Comparison of ENCODE assay signal across 15 cellular contexts in genomic region chr20:35129647-35130069, GRCh38. TPM values are rescaled to one million over a fixed set of nuclear protein-coding genes. Genes with fewer than 3 reads are reported as not detected.
DNase-seq lines count a peak whose midpoint lies in the region; ATAC-seq, FAIRE-seq and TF ChIP-seq lines count a peak whose summit lies in the region.
"Had no signal": no experiment of that assay in that cellular context is flagged by ENCODE, and none has a peak within 500 bp of the region (broad histone marks: within the 10 kb centered on the region; RNA-seq: fewer than 3 reads in every experiment).

No MANE protein-coding gene starts in this region.

- H3K27ac ChIP-seq in HEK293 (ENCODE audit: extremely low read depth, low read depth, low read length): no peak overlapping the region
- H3K27ac ChIP-seq: BLaER1, gastrocnemius medialis, right lobe of liver, stomach had no signal

- no peaks in the 10 kb centered on the region for H3K4me1 ChIP-seq in HEK293 (ENCODE audit: control insufficient read depth, insufficient read depth, low read length)
- H3K4me1 ChIP-seq: BLaER1, gastrocnemius medialis had no signal

- no peak overlapping the region for H3K4me3 ChIP-seq in HEK293 (ENCODE audit: low read depth, low read length)
- H3K4me3 ChIP-seq in fibroblast of mammary gland (ENCODE audit: control insufficient read depth, low read depth, low read length): no peak overlapping the region
- H3K4me3 ChIP-seq: BLaER1, gastrocnemius medialis, right lobe of liver, stomach had no signal

- CTCF ChIA-PET in HEK293 (lab: Yijun Ruan, JAX): no interaction called here

- DNase-seq in A172 (ENCODE audit: low spot score): peak; percentile 56
- DNase-seq in SK-MEL-5 (ENCODE audit: low read depth, low spot score): peak; percentile 49
- peak; percentile 51 for DNase-seq in fibroblast of mammary gland (ENCODE audit: low read depth)
- no peak for DNase-seq in urothelium cell line (ENCODE audit: low spot score)
- DNase-seq: activated CD8-positive, alpha-beta memory T cell treated with anti-CD3 and anti-CD28 coated beads for 24 hours; gastrocnemius medialis; islet precursor cell; NCI-H2081; right lobe of liver; stomach had no signal

- no peaks in the 10 kb centered on the region for H3K9me3 ChIP-seq in HEK293 (ENCODE audit: control insufficient read depth, insufficient read depth, low read depth, low read length)
- H3K9me3 ChIP-seq: BLaER1, gastrocnemius medialis, right lobe of liver, stomach had no signal

- POLR2A ChIA-PET in HEK293 (lab: Yijun Ruan, JAX): no interaction called here

- no peak for FAIRE-seq in urothelium cell line (lab: Jason Lieb, UNC)

- TF ChIP-seq CTCF in HEK293 (tag by site-specific recombination; IDR thresholded peaks at IDR 0.05): no peak
- TF ChIP-seq CTCF in fibroblast of mammary gland (conservative IDR thresholded peaks at IDR 0.05; ENCODE audit: control insufficient read depth, insufficient read depth, low read depth, low read length): no peak

- H3K36me3 ChIP-seq in HEK293 (ENCODE audit: control insufficient read depth in 2 of 2, insufficient read depth in 1 of 2, low read length in 2 of 2): peaks cover 0 to 35% of the 10 kb centered on the region in 2 experiments; a peak in 1 of 3 replicates

- ATAC-seq in HG03025 (IDR thresholded peaks at IDR 0.05; ENCODE audit: low FRiP score, unreplicated experiment) (no peak), GM19463 (IDR thresholded peaks at IDR 0.05; ENCODE audit: unreplicated experiment) (no peak), GM21786 (IDR thresholded peaks at IDR 0.05; ENCODE audit: unreplicated experiment) (no peak)
- ATAC-seq: gastrocnemius medialis had no signal

- in situ Hi-C loops in SK-MEL-5 (cut with HindIII; ENCODE audit: low pct_unique_long_range_greater_than_20kb, low sequenced_read_pairs): no loop called here

TF ChIP-seq in HEK293, 187 proteins besides CTCF, POLR2A, EP300 and RAD21:
- TF ChIP-seq BCL11A (tag by site-specific recombination; IDR thresholded peaks at IDR 0.05; ENCODE audit: low read depth): no peak
- no peak for TF ChIP-seq ZNF174 (tag by site-specific recombination; IDR thresholded peaks at IDR 0.05)
- peak; percentile 51; the same call in 1 of the 2 replicates for TF ChIP-seq SP7 (tag by site-specific recombination; IDR thresholded peaks at IDR 0.05)
- TF ChIP-seq ZNF645 (tag by site-specific recombination; IDR thresholded peaks at IDR 0.05): no peak
- TF ChIP-seq ZNF791 (tag by site-specific recombination; IDR thresholded peaks at IDR 0.05): no peak
- TF ChIP-seq ZNF140 (tag by site-specific recombination; IDR thresholded peaks at IDR 0.05): no peak
- TF ChIP-seq ZNF112 (tag by site-specific recombination; IDR thresholded peaks at IDR 0.05): no peak
- TF ChIP-seq ZSCAN5A (tag by site-specific recombination; IDR thresholded peaks at IDR 0.05): no peak
- no peak for TF ChIP-seq ZBTB26 (tag by site-specific recombination; optimal IDR thresholded peaks at IDR 0.05)
- no peak for TF ChIP-seq ZNF639 (tag by site-specific recombination; IDR thresholded peaks at IDR 0.05)
- TF ChIP-seq ZNF629 (tag by site-specific recombination; IDR thresholded peaks at IDR 0.05): peak; percentile 55; the same call in 1 of the 2 replicates
- TF ChIP-seq PRDM10 (tag by site-specific recombination; IDR thresholded peaks at IDR 0.05): peak; percentile 78
- TF ChIP-seq, protein P1, sequence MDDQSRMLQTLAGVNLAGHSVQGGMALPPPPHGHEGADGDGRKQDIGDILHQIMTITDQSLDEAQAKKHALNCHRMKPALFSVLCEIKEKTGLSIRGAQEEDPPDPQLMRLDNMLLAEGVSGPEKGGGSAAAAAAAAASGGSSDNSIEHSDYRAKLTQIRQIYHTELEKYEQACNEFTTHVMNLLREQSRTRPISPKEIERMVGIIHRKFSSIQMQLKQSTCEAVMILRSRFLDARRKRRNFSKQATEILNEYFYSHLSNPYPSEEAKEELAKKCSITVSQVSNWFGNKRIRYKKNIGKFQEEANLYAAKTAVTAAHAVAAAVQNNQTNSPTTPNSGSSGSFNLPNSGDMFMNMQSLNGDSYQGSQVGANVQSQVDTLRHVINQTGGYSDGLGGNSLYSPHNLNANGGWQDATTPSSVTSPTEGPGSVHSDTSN (CRISPR knock-in tag; IDR thresholded peaks at IDR 0.05): no peak

RNA-seq across cellular contexts. Expression of gene EDEM2, which starts 17.5 kb away (rescaled TPM):
- total RNA-seq in A172 (2014; rRNA removed; shearing (Covaris generic)): 32.8 and 34.4 TPM in 2 replicates
- total RNA-seq in SK-MEL-5 (2014; rRNA removed; shearing (Covaris generic)): 94.9 and 103 TPM in 2 replicates
- 62.1 and 75.0 TPM in 2 replicates for polyA plus RNA-seq in SK-MEL-5 (2015; cell fraction: cytosol; rRNA removed)
- polyA plus RNA-seq in SK-MEL-5 (2015; cell fraction: nucleus; rRNA removed): 20.9 and 21.8 TPM in 2 replicates

RNA-seq across cellular contexts. Expression of gene TRPC4AP, which starts 37.1 kb away (rescaled TPM):
- 48.6 and 51.8 TPM in 2 replicates for total RNA-seq in A172 (2014; rRNA removed; shearing (Covaris generic))
- 32.8 and 34.8 TPM in 2 replicates for total RNA-seq in SK-MEL-5 (2014; rRNA removed; shearing (Covaris generic))
- 56.3 and 77.5 TPM in 2 replicates for polyA plus RNA-seq in SK-MEL-5 (2015; cell fraction: cytosol; rRNA removed)
- 121 and 141 TPM in 2 replicates for polyA plus RNA-seq in SK-MEL-5 (2015; cell fraction: nucleus; rRNA removed)

RNA-seq across cellular contexts. Expression of gene PROCR, which starts 42.2 kb away (rescaled TPM):
- total RNA-seq in A172 (2014; rRNA removed; shearing (Covaris generic)): 32.2 and 48.0 TPM in 2 replicates
- total RNA-seq in SK-MEL-5 (2014; rRNA removed; shearing (Covaris generic)): 41.0 and 45.2 TPM in 2 replicates
- 55.9 and 57.7 TPM in 2 replicates for polyA plus RNA-seq in SK-MEL-5 (2015; cell fraction: cytosol; rRNA removed)
- 5.5 and 9.2 TPM in 2 replicates for polyA plus RNA-seq in SK-MEL-5 (2015; cell fraction: nucleus; rRNA removed)
